ENCODE assay signal across 24 cellular contexts in the genomic region with DNA sequence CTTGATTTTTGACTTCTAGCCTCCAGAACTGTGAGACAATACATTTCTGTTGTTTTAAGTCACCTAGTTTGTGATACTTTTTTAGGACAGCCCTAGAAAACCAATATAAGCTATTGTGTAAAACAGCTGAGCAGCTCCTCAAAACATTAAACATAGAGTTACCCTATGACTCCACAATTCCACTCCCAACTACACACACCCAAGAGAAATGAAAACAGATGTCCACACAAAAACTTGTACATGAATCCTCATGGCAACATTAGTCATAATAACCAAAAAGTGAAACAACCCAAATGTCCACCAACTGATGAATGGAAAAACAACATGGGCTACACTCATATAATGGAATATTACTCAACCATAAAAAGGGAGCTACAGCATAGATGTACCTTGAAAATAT.
"Had no signal": no experiment of that assay in that cellular context is flagged by ENCODE, and none has a peak within 500 bp of the region (broad histone marks: within the 10 kb centered on the region; RNA-seq: fewer than 3 reads in every experiment).

No MANE protein-coding gene starts in this region.

- H3K36me3 Mint-ChIP-seq: activated CD4-positive, alpha-beta memory T cell treated with anti-CD3 and anti-CD28 coated beads for 36 hours; memory B cell had no signal

- H3K27me3 ChIP-seq: body of pancreas, cardiac muscle cell, heart right ventricle, upper lobe of left lung had no signal

- H3K9ac ChIP-seq: parathyroid adenoma had no signal

- H3K9me3 ChIP-seq: body of pancreas, heart right ventricle, thoracic aorta, upper lobe of left lung had no signal

- H3K9me3 Mint-ChIP-seq: activated naive CD4-positive, alpha-beta T cell treated with anti-CD3 and anti-CD28 coated beads for 36 hours had no signal

- H3K36me3 ChIP-seq: cardiac muscle cell, heart right ventricle, upper lobe of left lung had no signal

- H3K27ac Mint-ChIP-seq: activated B cell treated with CpG ODN at 0.5 μM for 24 hours; activated CD4-positive, alpha-beta memory T cell treated with anti-CD3 and anti-CD28 coated beads for 36 hours; activated CD4-positive, alpha-beta T cell treated with anti-CD3 and anti-CD28 coated beads for 36 hours; activated naive CD4-positive, alpha-beta T cell treated with anti-CD3 and anti-CD28 coated beads for 36 hours; activated naive CD8-positive, alpha-beta T cell treated with anti-CD3 and anti-CD28 coated beads, Interleukin-2, amount 50 U/mL, for 24 hours; memory B cell; nephron progenitor cell; stimulated activated naive CD8-positive, alpha-beta T cell treated with anti-CD3 and anti-CD28 coated beads, Interleukin-15, amount 100 ng/mL, for 72 hours; T-helper 17 cell had no signal

- DNase-seq: activated B cell treated with CpG ODN at 0.5 μM for 24 hours; activated CD4-positive, alpha-beta memory T cell treated with anti-CD3 and anti-CD28 coated beads for 36 hours; activated CD4-positive, alpha-beta T cell treated with anti-CD3 and anti-CD28 coated beads for 36 hours; activated effector memory CD4-positive, alpha-beta T cell treated with Interleukin-2 at 50 U/mL for 16 hours; activated naive CD4-positive, alpha-beta T cell treated with anti-CD3 and anti-CD28 coated beads for 36 hours; activated naive CD8-positive, alpha-beta T cell treated with anti-CD3 and anti-CD28 coated beads, Interleukin-2, amount 50 U/mL, for 24 hours; activated T-cell treated with anti-CD3 and anti-CD28 coated beads, Interleukin-2, amount 50 U/mL, for 48 hours; anterior cingulate cortex; body of pancreas; cortex of kidney; heart right ventricle; islet precursor cell; nephron progenitor cell; right cardiac atrium; stimulated activated CD4-positive, alpha-beta T cell treated with anti-CD3 and anti-CD28 coated beads, Interleukin-12 subunit alpha, Interleukin-12 subunit beta, amount 100 ng/mL, for 4 hours; stimulated activated naive CD8-positive, alpha-beta T cell treated with anti-CD3 and anti-CD28 coated beads, Interleukin-15, amount 100 ng/mL, for 72 hours; SW 1271; T-helper 17 cell; upper lobe of left lung had no signal

- H3K4me3 ChIP-seq: body of pancreas, cardiac muscle cell, heart right ventricle, thoracic aorta, upper lobe of left lung had no signal

- ATAC-seq: activated CD4-positive, alpha-beta T cell treated with anti-CD3 and anti-CD28 coated beads for 36 hours; activated naive CD8-positive, alpha-beta T cell treated with anti-CD3 and anti-CD28 coated beads, Interleukin-2, amount 50 U/mL, for 24 hours; body of pancreas; heart right ventricle; left cardiac atrium; right cardiac atrium; stimulated activated naive CD8-positive, alpha-beta T cell treated with anti-CD3 and anti-CD28 coated beads, Interleukin-15, amount 100 ng/mL, for 72 hours; T-helper 17 cell had no signal
